In the genomic region with DNA sequence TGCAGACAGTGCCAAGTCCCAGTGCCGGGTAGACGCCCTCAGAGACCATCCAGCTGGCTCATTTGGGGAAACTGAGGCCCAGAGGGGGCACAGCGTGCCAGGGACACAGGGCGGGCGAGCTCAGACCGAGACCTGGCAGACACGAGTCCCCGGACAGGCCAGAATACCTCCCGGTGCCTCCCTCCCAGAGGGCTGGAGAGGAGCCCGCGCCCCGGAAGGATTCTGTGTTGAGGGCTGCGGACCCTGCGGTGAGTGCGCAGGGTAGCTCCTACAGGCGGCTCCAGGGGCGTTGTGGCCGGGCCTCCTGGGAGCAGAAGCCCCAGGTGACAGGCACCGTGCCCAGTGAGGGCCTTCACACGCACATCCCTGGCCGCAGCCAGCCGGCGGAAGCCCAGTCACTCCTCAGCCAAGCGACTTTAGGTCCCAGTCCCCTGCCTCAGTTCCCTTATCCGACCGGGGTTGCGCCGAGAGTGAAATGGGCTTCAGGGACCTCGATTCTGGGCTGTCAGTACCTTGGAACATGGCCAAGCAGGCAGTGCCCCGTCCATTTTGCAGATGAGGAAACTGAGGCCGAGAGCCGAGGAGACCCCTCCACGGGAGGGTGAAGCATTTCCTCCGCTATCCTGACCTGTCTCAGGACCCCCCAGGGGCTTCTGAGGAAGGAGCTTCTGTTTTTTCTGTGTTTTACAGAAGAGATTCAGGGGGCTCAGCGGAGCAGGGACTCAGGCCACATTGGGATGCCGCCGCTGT, we compare ENCODE assay signal across 17 cellular contexts.
DNase-seq lines count a peak whose midpoint lies in the region; ATAC-seq, FAIRE-seq and TF ChIP-seq lines count a peak whose summit lies in the region.
"Had no signal": no experiment of that assay in that cellular context is flagged by ENCODE, and none has a peak within 500 bp of the region (broad histone marks: within the 10 kb centered on the region; RNA-seq: fewer than 3 reads in every experiment).

No MANE protein-coding gene starts in this region.

- H2AFZ ChIP-seq in HepG2 (ENCODE audit: low read length): no peak overlapping the region
- H2AFZ ChIP-seq in osteoblast (ENCODE audit: low read length): no peak overlapping the region
- H2AFZ ChIP-seq: GM23338 had no signal

- TF ChIP-seq RAD21 in HepG2 (CRISPR knock-in tag; IDR thresholded peaks at IDR 0.05): no peak

- POLR2A ChIA-PET in HepG2 (lab: Yijun Ruan, JAX): interaction anchor here (0.6 kb wide), 1 partner anchor 65 kb away, joined by 3 read pairs; no protein-coding TSS in a partner anchor

- no peak for FAIRE-seq in HepG2 (lab: Jason Lieb, UNC)

- intact Hi-C loops in HepG2 (cut with micrococcal nuclease; ENCODE audit: unreplicated experiment) (no loop called here), right lobe of liver (cut with DNase I) (no loop called here)

- peaks cover 2 to 17% of the 10 kb centered on the region in 2 experiments; a peak in 3 of 5 replicates for H3K27me3 ChIP-seq in HepG2 (ENCODE audit: control insufficient read depth in 1 of 2, insufficient read depth in 2 of 2, low read length in 2 of 2)
- no peaks in the 10 kb centered on the region for H3K27me3 ChIP-seq in right lobe of liver
- peaks cover 8% of the 10 kb centered on the region for H3K27me3 ChIP-seq in RWPE2 (ENCODE audit: insufficient read depth, poor library complexity, severe bottlenecking)
- peaks cover 8% of the 10 kb centered on the region for H3K27me3 ChIP-seq in osteoblast (ENCODE audit: insufficient read depth, low read length)

- no peak overlapping the region for H3K27ac ChIP-seq in HepG2 (ENCODE audit: extremely low read length, insufficient read depth, low read length)
- H3K27ac ChIP-seq in right lobe of liver: no peak overlapping the region
- H3K27ac ChIP-seq in RWPE2 (ENCODE audit: poor library complexity, severe bottlenecking): no peak overlapping the region
- H3K27ac ChIP-seq in osteoblast (ENCODE audit: low read depth, low read length): no peak overlapping the region

- H4K20me1 ChIP-seq in HepG2 (ENCODE audit: insufficient read depth, low read length) (no peaks in the 10 kb centered on the region), osteoblast (ENCODE audit: insufficient read depth, low read length) (no peaks in the 10 kb centered on the region)

- in situ Hi-C loops in HepG2 (cut with HindIII; ENCODE audit: extremely low pct_ligation_motif_present, low pct_unique_long_range_greater_than_20kb): no loop called here

- H3K4me2 ChIP-seq in HepG2 (ENCODE audit: low read depth, low read length) (peak overlapping the region; percentile 73; the same call in 1 of the 2 replicates), osteoblast (ENCODE audit: insufficient read depth, low read length) (no peak overlapping the region)
- H3K4me2 ChIP-seq: GM23338 had no signal

- 90% methylated on average over 8 of the region's 37 CpGs for WGBS in HepG2 (ENCODE audit: low lambda C conversion rate)
- WGBS in right lobe of liver (ENCODE audit: insufficient coverage, low coverage, low lambda C conversion rate, missing lambda C conversion rate): 90% methylated on average over 2 of the region's 37 CpGs

- ATAC-seq in HepG2 (no peak), right lobe of liver (no peak), RWPE2 (ENCODE audit: low read depth) (no peak), HG03095 (IDR thresholded peaks at IDR 0.05; ENCODE audit: unreplicated experiment) (no peak), HG02885 (IDR thresholded peaks at IDR 0.05; ENCODE audit: poor library complexity, unreplicated experiment) (no peak)
- ATAC-seq: GM23338 had no signal

- H3K4me3 ChIP-seq in HepG2 (replicated peaks in 1 of 3; ENCODE audit: insufficient read depth in 1 of 3, low read depth in 2 of 3, low read length in 3 of 3) (no peak overlapping the region; a peak in 1 of 6 replicates), right lobe of liver (no peak overlapping the region), RWPE2 (ENCODE audit: severe bottlenecking) (no peak overlapping the region), osteoblast (ENCODE audit: insufficient read depth, low read length) (no peak overlapping the region)
- H3K4me3 ChIP-seq: GM23338 had no signal

- peak; percentile 31 for DNase-seq in NCI-H1092 treated with DMSO at 0.1 percent for 48 hours (lab: John Stamatoyannopoulos, UW)
- DNase-seq in NCI-H1092 (lab: John Stamatoyannopoulos, UW): no peak
- no peak for DNase-seq in HepG2 (ENCODE audit: low spot score)
- DNase-seq in right lobe of liver: no peak
- peak; percentile 43 for DNase-seq in RWPE2 (ENCODE audit: low spot score)
- DNase-seq in osteoblast (ENCODE audit: insufficient read length, low spot score, missing footprints): peak; percentile 87
- DNase-seq: DMS79; MV-4-11; NCI-H1417 treated with DMSO at 0.1 percent for 48 hours; NCI-H187; NCI-H510A; NK-92 treated with Interleukin-12 subunit alpha and Interleukin-12 subunit beta, amount 100 ng/mL, for 24 hours; SW 1271 had no signal

- TF ChIP-seq CTCF in HepG2 (CRISPR knock-in tag; IDR thresholded peaks at IDR 0.05): no peak
- no peak for TF ChIP-seq CTCF in right lobe of liver (IDR thresholded peaks at IDR 0.05)
- no peak for TF ChIP-seq CTCF in RWPE2 (IDR thresholded peaks at IDR 0.05; ENCODE audit: poor library complexity, severe bottlenecking)
- no peak for TF ChIP-seq CTCF in osteoblast (IDR thresholded peaks at IDR 0.05; ENCODE audit: extremely low read depth, low read depth, low read length)

- H3K4me1 ChIP-seq in HepG2 (ENCODE audit: insufficient read depth, low read length) (peaks cover 28% of the 10 kb centered on the region), right lobe of liver (peaks cover 0 to 6% (median 0%) of the 10 kb centered on the region in 4 donors), RWPE2 (ENCODE audit: insufficient read depth, poor library complexity, severe bottlenecking) (no peaks in the 10 kb centered on the region), osteoblast (ENCODE audit: insufficient read depth, low read length) (no peaks in the 10 kb centered on the region)

- no TSS peak for BruUV-seq in HepG2 (replicated peaks; lab: Mats Ljungman, UMichigan)

- H3K36me3 ChIP-seq in HepG2 (replicated peaks in 1 of 2; ENCODE audit: control insufficient read depth in 1 of 2, insufficient read depth in 2 of 2, low read length in 2 of 2) (no peaks in the 10 kb centered on the region), right lobe of liver (no peaks in the 10 kb centered on the region), RWPE2 (ENCODE audit: low read depth) (no peaks in the 10 kb centered on the region), osteoblast (ENCODE audit: insufficient read depth, low read length) (no peaks in the 10 kb centered on the region)

- H3K9me3 ChIP-seq in HepG2 (ENCODE audit: low read length): no peaks in the 10 kb centered on the region
- H3K9me3 ChIP-seq in right lobe of liver: no peaks in the 10 kb centered on the region
- no peaks in the 10 kb centered on the region for H3K9me3 ChIP-seq in RWPE2 (ENCODE audit: severe bottlenecking)
- H3K9me3 ChIP-seq in osteoblast (ENCODE audit: low read depth, low read length): no peaks in the 10 kb centered on the region
- H3K9me3 ChIP-seq: HAP-1 had no signal

- CTCF ChIA-PET in HepG2 (lab: Yijun Ruan, JAX; ENCODE audit: low intra/inter-chr PET ratio, low total read pairs): no interaction called here

- TF ChIP-seq EP300 in HepG2 (IDR thresholded peaks at IDR 0.05; ENCODE audit: low read depth in 2 of 2, low read length in 2 of 2) (no peak), HepG2 (CRISPR knock-in tag; IDR thresholded peaks at IDR 0.05; ENCODE audit: borderline replicate concordance) (no peak)

- H3K9ac ChIP-seq in HepG2 (ENCODE audit: insufficient read depth, low read depth, low read length): no peak overlapping the region

- H3K79me2 ChIP-seq in HepG2 (ENCODE audit: insufficient read depth, low read length): no peaks in the 10 kb centered on the region
- H3K79me2 ChIP-seq in osteoblast (ENCODE audit: insufficient read depth, low read length): no peaks in the 10 kb centered on the region

- TF ChIP-seq POLR2A in HepG2 (IDR thresholded peaks at IDR 0.05; ENCODE audit: insufficient read depth in 1 of 2, low read depth in 2 of 2, low read length in 2 of 2) (no peak), right lobe of liver (IDR thresholded peaks at IDR 0.05) (no peak)

TF ChIP-seq in HepG2, 621 proteins besides CTCF, POLR2A, EP300 and RAD21:
- peak; percentile 67 for TF ChIP-seq ZNF629 (CRISPR knock-in tag; conservative IDR thresholded peaks at IDR 0.05)
- TF ChIP-seq GATAD1 (CRISPR knock-in tag; IDR thresholded peaks at IDR 0.05): no peak

Comparison
In these comparisons a context has a peak if more than half of its experiments do, and no peak if none do; other contexts are left out.
1. DNase-seq: peak in NCI-H1092 treated with DMSO at 0.1 percent for 48 hours (single experiment), RWPE2 (single experiment) and osteoblast (single experiment); none in NCI-H1092 (single experiment), HepG2 (single experiment) and right lobe of liver (0 of 3).